In genomic region chr20:42741906-42742305, GRCh38 we compare ENCODE assay signal across 30 cellular contexts.
"Had no signal": no experiment of that assay in that cellular context is flagged by ENCODE, and none has a peak within 500 bp of the region (broad histone marks: within the 10 kb centered on the region; RNA-seq: fewer than 3 reads in every experiment).

No MANE protein-coding gene starts in this region.

- H3K9ac ChIP-seq: parathyroid adenoma had no signal

- DNase-seq: naive B cell; naive thymus-derived CD8-positive, alpha-beta T cell; nephron progenitor cell; occipital lobe; ovary; posterior cingulate gyrus; psoas muscle; right cardiac atrium; spleen; stimulated activated CD4-positive, alpha-beta T cell treated with anti-CD3 and anti-CD28 coated beads, Interleukin-12 subunit alpha, Interleukin-12 subunit beta, amount 100 ng/mL, for 4 hours; stimulated activated CD4-positive, alpha-beta T cell treated with anti-CD3 and anti-CD28 coated beads, Interleukin-1b, Interleukin-23, amount 100 ng/mL, for 48 hours; stimulated activated CD4-positive, alpha-beta T cell treated with anti-CD3 and anti-CD28 coated beads, Interleukin-4, amount 100 ng/mL, for 1 hour; stimulated activated CD4-positive, alpha-beta T cell treated with anti-CD3 and anti-CD28 coated beads, Interleukin-4, amount 100 ng/mL, for 4 hours; stimulated activated CD8-positive, alpha-beta memory T cell treated with anti-CD3 and anti-CD28 coated beads, Interleukin-4, amount 100 ng/mL, for 48 hours; stimulated activated naive CD4-positive, alpha-beta T cell; stimulated activated naive CD8-positive, alpha-beta T cell treated with anti-CD3 and anti-CD28 coated beads, Interleukin-15, amount 100 ng/mL, for 72 hours; stimulated activated naive CD8-positive, alpha-beta T cell treated with anti-CD3 and anti-CD28 coated beads, Interleukin-15, Interleukin-2, amounts not matched to agents 100 U/mL and 50 U/mL, for 24 hours; substantia nigra; thyroid gland; trophoblast cell; upper lobe of left lung; uterus had no signal

- H2AFZ ChIP-seq: parathyroid adenoma had no signal

- H3K4me1 ChIP-seq: parathyroid adenoma, psoas muscle, spleen, thyroid gland, tibial nerve, upper lobe of left lung, uterus had no signal

- H3K36me3 ChIP-seq: ovary, spleen, thoracic aorta, thyroid gland, tibial nerve, upper lobe of left lung, uterus had no signal

- H3K79me2 ChIP-seq: parathyroid adenoma had no signal

- H3K9me3 ChIP-seq: thoracic aorta, thyroid gland, uterus had no signal

- H3K4me3 ChIP-seq: ovary, psoas muscle, skin epidermis, smooth muscle cell, spleen, thoracic aorta, thyroid gland, tibial nerve, upper lobe of left lung, uterus had no signal

- ATAC-seq: naive thymus-derived CD8-positive, alpha-beta T cell; natural killer cell treated with Interleukin-12 subunit alpha and Interleukin-12 subunit beta and Interleukin-15 and Interleukin-18, amount 100 ng/mL, for 72 hours; psoas muscle; right cardiac atrium; sciatic nerve; stimulated activated memory B cell treated with anti-CD40 and anti-IgM and Interleukin-4, amounts not matched to agents 10 μg/mL and 1 μg/mL and 100 μg/mL, for 72 hours; stimulated activated naive CD8-positive, alpha-beta T cell treated with anti-CD3 and anti-CD28 coated beads, Interleukin-15, amount 100 ng/mL, for 72 hours; stimulated activated naive CD8-positive, alpha-beta T cell treated with anti-CD3 and anti-CD28 coated beads, Interleukin-15, Interleukin-2, amounts not matched to agents 100 U/mL and 50 U/mL, for 24 hours had no signal

- H3K4me2 ChIP-seq: smooth muscle cell had no signal

- H3K27me3 ChIP-seq: ovary, spleen, thyroid gland, tibial nerve, upper lobe of left lung, uterus had no signal

- H3K27ac ChIP-seq: ovary, parathyroid adenoma, psoas muscle, skin epidermis, spleen, thoracic aorta, thyroid gland, tibial nerve, upper lobe of left lung, uterus had no signal
